16 cellular contexts compared by ENCODE assay signal in the genomic region with DNA sequence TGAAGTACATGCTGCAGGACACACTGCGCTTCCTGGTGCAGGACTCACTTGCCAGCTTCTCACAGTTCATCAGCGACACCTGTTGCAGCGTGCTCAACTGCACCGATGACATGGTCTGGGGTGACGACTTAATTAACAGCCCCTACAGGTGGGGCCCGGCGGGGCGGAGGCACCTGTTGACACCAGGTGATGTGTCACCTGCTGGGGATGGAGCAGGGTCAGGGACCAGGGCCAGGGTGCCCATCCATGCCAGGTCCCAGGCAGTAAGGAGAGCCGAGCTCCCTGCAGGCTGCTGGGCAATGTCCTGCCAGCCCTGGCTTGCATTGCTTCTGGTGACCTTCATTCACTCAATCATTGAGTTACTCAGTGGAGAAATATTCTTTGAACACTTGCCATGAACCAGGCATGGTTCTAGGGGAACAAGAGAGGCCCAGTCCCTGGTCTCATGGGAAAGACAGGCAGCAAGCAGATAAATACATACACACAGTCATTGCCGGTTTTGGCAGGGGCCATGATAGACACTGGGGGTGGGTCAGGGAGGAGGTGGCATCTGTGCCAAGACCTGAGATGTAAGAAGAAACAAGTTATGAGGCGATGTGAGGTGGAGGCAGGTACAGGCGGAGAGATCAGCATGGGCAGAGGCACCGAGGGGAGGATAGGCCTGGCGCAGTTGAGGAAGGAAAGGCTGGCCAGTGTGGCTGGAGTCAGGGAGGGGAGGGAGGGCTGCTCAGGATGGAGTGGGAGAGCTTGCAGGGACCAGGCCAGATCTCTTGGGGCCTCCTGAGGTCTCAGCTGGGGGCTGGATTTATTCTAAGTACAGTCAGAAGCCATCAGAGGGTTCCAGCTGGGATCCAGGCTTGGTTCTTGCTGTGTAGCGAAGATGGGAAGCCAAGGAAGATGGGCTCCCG. TPM values are rescaled to one million over a fixed set of nuclear protein-coding genes. Genes with fewer than 3 reads are reported as not detected.
A peak's percentile ranks its signal among the peaks of the same experiment; 100 is the strongest.
DNase-seq lines count a peak whose midpoint lies in the region; ATAC-seq and TF ChIP-seq lines count a peak whose summit lies in the region.
"Had no signal": no experiment of that assay in that cellular context is flagged by ENCODE, and none has a peak within 500 bp of the region (broad histone marks: within the 10 kb centered on the region; RNA-seq: fewer than 3 reads in every experiment).

No MANE protein-coding gene starts in this region.

- TF ChIP-seq CTCF in HFFc6 (IDR thresholded peaks at IDR 0.05), result no peak
- TF ChIP-seq CTCF in coronary artery (IDR thresholded peaks at IDR 0.05), result no peak
- no peak for TF ChIP-seq CTCF in activated CD8-positive, alpha-beta T cell treated with anti-CD3 and anti-CD28 coated beads for 36 hours (IDR thresholded peaks at IDR 0.05)

- H3K4me3 Mint-ChIP-seq in HFFc6, result no peak overlapping the region
- H3K4me3 Mint-ChIP-seq in activated CD8-positive, alpha-beta T cell treated with anti-CD3 and anti-CD28 coated beads for 36 hours, result no peak overlapping the region
- H3K4me3 Mint-ChIP-seq: brain, GM23338 had no signal

- H3K27ac Mint-ChIP-seq in HFFc6, result no peak overlapping the region
- H3K27ac Mint-ChIP-seq in activated CD8-positive, alpha-beta T cell treated with anti-CD3 and anti-CD28 coated beads for 36 hours, result no peak overlapping the region
- H3K27ac Mint-ChIP-seq: GM23338 had no signal

- CTCF ChIA-PET in activated CD8-positive, alpha-beta T cell treated with anti-CD3 and anti-CD28 coated beads for 36 hours (lab: Charles Lee), result interaction anchor here (1.3 to 4.8 kb wide), 4 partner anchors 8 to 126 kb away, joined by 3 to 28 read pairs (median 7); no protein-coding TSS in a partner anchor

- no peaks in the 10 kb centered on the region; the same call in 1 of the 2 replicates for H3K36me3 Mint-ChIP-seq in HFFc6 (ENCODE audit: low read depth)
- no peaks in the 10 kb centered on the region for H3K36me3 Mint-ChIP-seq in activated CD8-positive, alpha-beta T cell treated with anti-CD3 and anti-CD28 coated beads for 36 hours (ENCODE audit: low read depth)
- H3K36me3 Mint-ChIP-seq: brain had no signal

- H3K27ac ChIP-seq in coronary artery, result peak overlapping the region; percentile 14 to 88
- H3K27ac ChIP-seq: parathyroid adenoma, vagina had no signal

- intact Hi-C loops in activated CD8-positive, alpha-beta T cell treated with anti-CD3 and anti-CD28 coated beads for 36 hours (cut with micrococcal nuclease), result no loop called here

- no peak overlapping the region for H3K4me3 ChIP-seq in coronary artery
- H3K4me3 ChIP-seq: GM23338, vagina had no signal

- peaks cover 6% of the 10 kb centered on the region for H3K27me3 Mint-ChIP-seq in HFFc6 (ENCODE audit: insufficient read depth)
- H3K27me3 Mint-ChIP-seq in activated CD8-positive, alpha-beta T cell treated with anti-CD3 and anti-CD28 coated beads for 36 hours, result no peaks in the 10 kb centered on the region

- DNase-seq in AG08396 (ENCODE audit: low spot score), result peak; percentile 85
- peak; percentile 70 for DNase-seq in HFFc6
- no peak for DNase-seq in coronary artery (ENCODE audit: low spot score)
- peak; percentile 70 for DNase-seq in iris pigment epithelial cell (ENCODE audit: low read depth)
- DNase-seq in activated CD8-positive, alpha-beta T cell treated with anti-CD3 and anti-CD28 coated beads for 36 hours, result no peak
- DNase-seq in NCI-H1436 treated with DMSO at 0.1 percent for 48 hours (lab: John Stamatoyannopoulos, UW), result no peak
- DNase-seq in NCI-H345 treated with DMSO at 0.1 percent for 48 hours (lab: John Stamatoyannopoulos, UW; ENCODE audit: unreplicated experiment), result no peak
- DNase-seq: activated CD4-positive, alpha-beta T cell treated with anti-CD3 and anti-CD28 coated beads for 1 hour; activated T-cell treated with anti-CD3 and anti-CD28 coated beads, Interleukin-2, amount 50 U/mL, for 48 hours; AML-193; DMS79 treated with DMSO at 0.1 percent for 48 hours had no signal

- H3K4me1 Mint-ChIP-seq in HFFc6 (ENCODE audit: low read depth), result peaks cover 19% of the 10 kb centered on the region
- no peaks in the 10 kb centered on the region for H3K4me1 Mint-ChIP-seq in activated CD8-positive, alpha-beta T cell treated with anti-CD3 and anti-CD28 coated beads for 36 hours (ENCODE audit: low read depth)
- H3K4me1 Mint-ChIP-seq: GM23338 had no signal

- POLR2A ChIA-PET in activated CD8-positive, alpha-beta T cell treated with anti-CD3 and anti-CD28 coated beads for 36 hours (lab: Charles Lee), result interaction anchor here (0.5 to 0.9 kb wide), 2 partner anchors 45 to 125 kb away, joined by 3 read pairs; no protein-coding TSS in a partner anchor

- H3K9me3 Mint-ChIP-seq in HFFc6, result no peaks in the 10 kb centered on the region
- no peaks in the 10 kb centered on the region for H3K9me3 Mint-ChIP-seq in activated CD8-positive, alpha-beta T cell treated with anti-CD3 and anti-CD28 coated beads for 36 hours
- H3K9me3 Mint-ChIP-seq: brain, GM23338 had no signal

- no peak for ATAC-seq in activated CD8-positive, alpha-beta T cell treated with anti-CD3 and anti-CD28 coated beads for 36 hours
- ATAC-seq in HG02938 (IDR thresholded peaks at IDR 0.05; ENCODE audit: unreplicated experiment), result no peak
- ATAC-seq: GM23338 had no signal

RNA-seq across cellular contexts. Expression of a gene that starts 30.8 kb away (rescaled TPM):
- 1 to 10 TPM; 1.4 to 2.1 (median 1.8) TPM for total RNA-seq in HFFc6 (2021; fragmentation: NEBNext Ultra II Directional; extraction: Animal tissue kit (Norgen Biotek cat#: 25700))
- total RNA-seq in activated CD8-positive, alpha-beta T cell treated with anti-CD3 and anti-CD28 coated beads for 36 hours, result 10 to 100 TPM in 1 of 2 experiments, 1 to 10 TPM in 1; 9.2 to 10.2 TPM

RNA-seq across cellular contexts. Expression of a gene that starts 59.2 kb away (rescaled TPM):
- total RNA-seq in HFFc6 (2021; fragmentation: NEBNext Ultra II Directional; extraction: Animal tissue kit (Norgen Biotek cat#: 25700)), result 1 to 10 TPM; 7.0 to 9.9 (median 8.7) TPM
- 10 to 100 TPM; 21.6 to 21.9 TPM for total RNA-seq in activated CD8-positive, alpha-beta T cell treated with anti-CD3 and anti-CD28 coated beads for 36 hours

Comparison
In these comparisons a context has a peak if more than half of its experiments do, and no peak if none do; other contexts are left out.
1. DNase-seq: peak in AG08396 (single experiment), HFFc6 (single experiment) and iris pigment epithelial cell (single experiment); none in coronary artery (single experiment), activated CD8-positive, alpha-beta T cell treated with anti-CD3 and anti-CD28 coated beads for 36 hours (single experiment), NCI-H1436 treated with DMSO at 0.1 percent for 48 hours (single experiment) and NCI-H345 treated with DMSO at 0.1 percent for 48 hours (single experiment).